Comparison of ENCODE assay signal across 1 cellular context in genomic region chr11:116826751-116827431, GRCh38.
TF ChIP-seq lines count a peak whose summit lies in the region.

No MANE protein-coding gene starts in this region.

TF ChIP-seq in HepG2, 621 proteins besides CTCF, POLR2A, EP300 and RAD21 (continued from another document and continues in another):
- TF ChIP-seq DRAP1 (CRISPR knock-in tag; IDR thresholded peaks at IDR 0.05) (peak; percentile 78), ZSCAN20 (CRISPR knock-in tag; IDR thresholded peaks at IDR 0.05; ENCODE audit: borderline replicate concordance) (no peak), E2F5 (CRISPR knock-in tag; conservative IDR thresholded peaks at IDR 0.05) (no peak), ZNF569 (CRISPR knock-in tag; IDR thresholded peaks at IDR 0.05; ENCODE audit: borderline replicate concordance) (no peak), ZSCAN31 (CRISPR knock-in tag; IDR thresholded peaks at IDR 0.05; ENCODE audit: low read depth) (peak; percentile 42; the same call in 1 of the 2 replicates), ZBTB25 (CRISPR knock-in tag; IDR thresholded peaks at IDR 0.05) (0 out of 2 replicates have a peak, but pooled peaks have one; percentile 49), ZNF704 (CRISPR knock-in tag; IDR thresholded peaks at IDR 0.05; ENCODE audit: borderline replicate concordance) (0 out of 2 replicates have a peak, but pooled peaks have one; percentile 89), ZNF3 (CRISPR knock-in tag; IDR thresholded peaks at IDR 0.05) (peak; percentile 33; the same call in 1 of the 2 replicates), RXRB (CRISPR knock-in tag; IDR thresholded peaks at IDR 0.05; ENCODE audit: borderline replicate concordance) (peak; percentile 94), GATAD1 (CRISPR knock-in tag; IDR thresholded peaks at IDR 0.05) (peak; percentile 80; the same call in 1 of the 2 replicates), ZKSCAN8 (CRISPR knock-in tag; IDR thresholded peaks at IDR 0.05; ENCODE audit: borderline replicate concordance) (peak; percentile 61; the same call in 1 of the 2 replicates), HNF1A (IDR thresholded peaks at IDR 0.05; ENCODE audit: low read depth) (peak; percentile 40; the same call in 1 of the 2 replicates), HNF1A (CRISPR knock-in tag; IDR thresholded peaks at IDR 0.05; ENCODE audit: borderline replicate concordance) (peak; percentile 86; the same call in 1 of the 2 replicates), ZNF644 (CRISPR knock-in tag; IDR thresholded peaks at IDR 0.05; ENCODE audit: low read depth) (peak; percentile 46; the same call in 1 of the 2 replicates), ATF7-NPFF (CRISPR knock-in tag; IDR thresholded peaks at IDR 0.05; ENCODE audit: low read depth) (0 out of 2 replicates have a peak, but pooled peaks have one; percentile 16), ZFP91 (CRISPR knock-in tag; IDR thresholded peaks at IDR 0.05; ENCODE audit: borderline replicate concordance) (peak; percentile 79), ARID4A (CRISPR knock-in tag; IDR thresholded peaks at IDR 0.05; ENCODE audit: borderline replicate concordance) (peak; percentile 81; the same call in 1 of the 2 replicates), SIN3B (IDR thresholded peaks at IDR 0.05; ENCODE audit: low read length) (no peak), ONECUT2 (CRISPR knock-in tag; IDR thresholded peaks at IDR 0.05) (peak; percentile 63; the same call in 1 of the 2 replicates), ZNF430 (CRISPR knock-in tag; IDR thresholded peaks at IDR 0.05) (peak; percentile 95), ZNF788 (CRISPR knock-in tag; IDR thresholded peaks at IDR 0.05; ENCODE audit: borderline replicate concordance) (peak; percentile 90; the same call in 1 of the 2 replicates), ZNF75D (CRISPR knock-in tag; IDR thresholded peaks at IDR 0.05; ENCODE audit: borderline replicate concordance) (no peak), TCF7 (IDR thresholded peaks at IDR 0.05; ENCODE audit: low read depth) (peak; percentile 48), MYNN (CRISPR knock-in tag; IDR thresholded peaks at IDR 0.05; ENCODE audit: low read depth) (0 out of 2 replicates have a peak, but pooled peaks have one; percentile 24), CCAR2 (optimal IDR thresholded peaks at IDR 0.05; ENCODE audit: low read depth, low read length) (no peak), TCF12 (IDR thresholded peaks at IDR 0.05) (no peak), TCF12 (CRISPR knock-in tag; IDR thresholded peaks at IDR 0.05) (peak; percentile 98), MXD4 (CRISPR knock-in tag; IDR thresholded peaks at IDR 0.05) (0 out of 2 replicates have a peak, but pooled peaks have one; percentile 49), ZNF564 (CRISPR knock-in tag; IDR thresholded peaks at IDR 0.05) (no peak; the same call in 1 of the 2 replicates), NCOR1 (IDR thresholded peaks at IDR 0.05; ENCODE audit: borderline replicate concordance, low read length) (peak; percentile 92), ZNF234 (CRISPR knock-in tag; conservative IDR thresholded peaks at IDR 0.05) (no peak), ZNF674 (CRISPR knock-in tag; IDR thresholded peaks at IDR 0.05; ENCODE audit: low read depth) (no peak), HOXA5 (CRISPR knock-in tag; IDR thresholded peaks at IDR 0.05) (peak; percentile 76; the same call in 1 of the 2 replicates), ZNF44 (CRISPR knock-in tag; IDR thresholded peaks at IDR 0.05) (peak; percentile 58; the same call in 1 of the 2 replicates), KLF11 (CRISPR knock-in tag; IDR thresholded peaks at IDR 0.05) (0 out of 2 replicates have a peak, but pooled peaks have one; percentile 76), BCL3 (CRISPR knock-in tag; IDR thresholded peaks at IDR 0.05) (peak; percentile 85; the same call in 1 of the 2 replicates), AKNA (CRISPR knock-in tag; IDR thresholded peaks at IDR 0.05; ENCODE audit: borderline replicate concordance) (peak; percentile 49; the same call in 1 of the 2 replicates), SIX4 (CRISPR knock-in tag; IDR thresholded peaks at IDR 0.05) (peak; percentile 37; the same call in 1 of the 2 replicates)
